ENCODE assay signal across 11 cellular contexts in genomic region chr5:64210866-64211265, GRCh38. TPM values are rescaled to one million over a fixed set of nuclear protein-coding genes. Genes with fewer than 3 reads are reported as not detected.
DNase-seq lines count a peak whose midpoint lies in the region; ATAC-seq and TF ChIP-seq lines count a peak whose summit lies in the region.
"Had no signal": no experiment of that assay in that cellular context is flagged by ENCODE, and none has a peak within 500 bp of the region (broad histone marks: within the 10 kb centered on the region; RNA-seq: fewer than 3 reads in every experiment).

No MANE protein-coding gene starts in this region.

- no peak for ATAC-seq in HG02678 (IDR thresholded peaks at IDR 0.05; ENCODE audit: unreplicated experiment)
- ATAC-seq: GM12878 had no signal

- CTCF ChIA-PET in AG04450 (lab: Charles Lee), result interaction anchor here (1.5 kb wide), 1 partner anchor 810 kb away, joined by 5 read pairs; no protein-coding TSS in a partner anchor

- H3K9me3 ChIP-seq in AG04450 (ENCODE audit: control insufficient read depth, insufficient read depth, low read length), result no peaks in the 10 kb centered on the region

- no peak overlapping the region for H3K27ac ChIP-seq in AG04450 (ENCODE audit: low read depth, low read length)
- H3K27ac ChIP-seq: VCaP had no signal

- no peak for TF ChIP-seq CTCF in AG04450 (IDR thresholded peaks at IDR 0.05; ENCODE audit: low read depth, low read length)

- no peak overlapping the region for H3K4me3 ChIP-seq in AG04450 (ENCODE audit: low read depth, low read length)
- H3K4me3 ChIP-seq: GM12878 had no signal

- no peaks in the 10 kb centered on the region for H3K27me3 ChIP-seq in AG04450 (ENCODE audit: control insufficient read depth, insufficient read depth, low read length)

- DNase-seq in AG04450 (ENCODE audit: low read depth, low spot score) (peak; percentile 42), HS-5 (ENCODE audit: low read depth) (peak; percentile 89), brain pericyte (ENCODE audit: low read depth, low spot score) (peak; percentile 5), islet precursor cell (peak; percentile 71), activated T-cell treated with anti-CD3 and anti-CD28 coated beads for 4 hours (no peak)
- DNase-seq in effector CD8-positive, alpha-beta T cell (lab: John Stamatoyannopoulos, UW), result no peak
- DNase-seq in activated T-cell treated with anti-CD3 and anti-CD28 coated beads, Interleukin-2, amount 50 U/mL, for 1 hour, result no peak
- DNase-seq: NCI-H1048 had no signal

- POLR2A ChIA-PET in AG04450 (lab: Yijun Ruan, JAX), result no interaction called here

RNA-seq across cellular contexts. Expression of gene RNF180, which starts 45.2 kb away (rescaled TPM):
- polyA plus RNA-seq in AG04450 (2011; rRNA removed), result 0.02 and 0.11 TPM in 2 replicates
- polyA minus RNA-seq in AG04450 (2011; rRNA and poly(A)+ RNA removed), result 0.13 TPM in 1 of 2 replicates, not detected in the other

Comparison
In these comparisons a context has a peak if more than half of its experiments do, and no peak if none do; other contexts are left out.
1. DNase-seq: peak in AG04450 (single experiment), HS-5 (single experiment), brain pericyte (single experiment) and islet precursor cell (single experiment); none in effector CD8-positive, alpha-beta T cell (single experiment), activated T-cell treated with anti-CD3 and anti-CD28 coated beads, Interleukin-2, amount 50 U/mL, for 1 hour (single experiment) and activated T-cell treated with anti-CD3 and anti-CD28 coated beads for 4 hours (single experiment).